In the genomic region with DNA sequence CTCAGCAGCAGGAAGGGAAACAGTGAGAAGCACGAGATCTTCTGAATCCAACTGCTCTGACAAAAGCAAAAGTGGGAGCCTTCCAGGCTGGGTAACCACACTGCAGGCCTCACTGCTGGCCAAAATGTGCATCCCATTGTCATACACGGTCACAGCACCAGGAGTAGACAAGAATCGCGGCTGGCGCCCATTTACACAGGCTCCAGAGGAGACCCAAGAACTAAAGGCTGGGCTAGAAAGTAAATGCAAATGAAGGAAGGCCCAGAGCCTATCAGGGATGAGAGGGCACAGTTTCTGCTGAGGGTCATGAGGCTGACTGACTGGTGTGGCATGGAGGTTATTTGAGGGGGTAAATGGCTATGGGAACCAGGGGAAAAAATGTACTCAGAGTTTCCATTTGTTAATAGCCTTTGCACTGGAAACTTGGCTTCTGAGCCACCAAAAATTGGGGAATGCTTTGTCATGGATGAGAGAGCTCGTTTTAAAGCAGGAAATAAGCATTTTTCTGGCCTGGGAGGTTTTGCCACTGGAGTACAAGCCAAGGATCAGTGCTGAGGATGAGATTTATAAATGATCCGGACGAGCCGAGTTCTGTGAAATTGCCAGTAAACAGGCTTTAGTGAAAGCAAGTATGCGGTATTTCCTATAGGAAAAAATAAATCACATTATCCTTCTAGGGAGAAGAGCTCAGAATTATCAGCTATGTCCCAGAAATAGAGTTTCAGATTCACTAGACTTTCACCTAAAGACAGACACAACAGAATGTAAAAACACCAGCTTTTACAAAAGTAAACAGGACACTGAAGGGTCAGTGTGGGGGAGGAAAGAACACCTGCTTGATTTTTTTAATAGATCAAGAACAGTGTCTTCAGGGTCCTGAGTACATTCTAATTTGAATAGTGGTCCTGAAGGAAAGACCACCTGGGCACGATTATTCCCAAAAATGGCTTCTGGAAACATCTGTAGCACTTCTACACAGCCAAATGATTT, we compare ENCODE assay signal across 10 cellular contexts.
DNase-seq lines count a peak whose midpoint lies in the region; ATAC-seq and TF ChIP-seq lines count a peak whose summit lies in the region.
"Had no signal": no experiment of that assay in that cellular context is flagged by ENCODE, and none has a peak within 500 bp of the region (broad histone marks: within the 10 kb centered on the region; RNA-seq: fewer than 3 reads in every experiment).

No MANE protein-coding gene starts in this region.

- no peak for TF ChIP-seq CTCF in Caco-2 (IDR thresholded peaks at IDR 0.05; ENCODE audit: insufficient read depth in 1 of 2, low read depth in 1 of 2, low read length in 1 of 2, severe bottlenecking in 1 of 2, unreplicated experiment in 1 of 2)
- no peak for TF ChIP-seq CTCF in gastroesophageal sphincter (IDR thresholded peaks at IDR 0.05)
- TF ChIP-seq CTCF in psoas muscle (IDR thresholded peaks at IDR 0.05), result no peak

- peak; percentile 50 for ATAC-seq in gastroesophageal sphincter
- ATAC-seq in psoas muscle, result no peak
- ATAC-seq: Right ventricle myocardium inferior had no signal

- H3K4me3 Mint-ChIP-seq in Caco-2 (ENCODE audit: unreplicated experiment), result no peak overlapping the region
- H3K4me3 Mint-ChIP-seq in activated CD4-positive, alpha-beta memory T cell treated with anti-CD3 and anti-CD28 coated beads for 36 hours, result no peak overlapping the region

- H3K4me1 ChIP-seq in Caco-2, result no peaks in the 10 kb centered on the region
- H3K4me1 ChIP-seq in gastroesophageal sphincter, result peaks cover 0 to 23% (median 0%) of the 10 kb centered on the region in 3 donors
- no peaks in the 10 kb centered on the region for H3K4me1 ChIP-seq in psoas muscle

- H3K4me1 Mint-ChIP-seq in Caco-2 (ENCODE audit: low read depth, unreplicated experiment), result no peaks in the 10 kb centered on the region
- peaks cover 11% of the 10 kb centered on the region for H3K4me1 Mint-ChIP-seq in activated CD4-positive, alpha-beta memory T cell treated with anti-CD3 and anti-CD28 coated beads for 36 hours (ENCODE audit: low read depth)

- DNase-seq in Caco-2 (no peak), psoas muscle (no peak), kidney tubule cell (ENCODE audit: low spot score) (no peak), SHP77 (lab: John Stamatoyannopoulos, UW) (no peak), activated gamma-delta T cell (lab: John Stamatoyannopoulos, UW) (no peak), C1 segment of cervical spinal cord (lab: John Stamatoyannopoulos, UW) (no peak)
- DNase-seq in activated CD4-positive, alpha-beta memory T cell treated with anti-CD3 and anti-CD28 coated beads for 36 hours, result no peak
- DNase-seq: NCI-H2029 treated with DMSO at 0.1 percent for 48 hours had no signal

- TF ChIP-seq POLR2A in gastroesophageal sphincter (IDR thresholded peaks at IDR 0.05), result no peak

- intact Hi-C loops in Caco-2 (cut with micrococcal nuclease; ENCODE audit: unreplicated experiment) (no loop called here), psoas muscle (cut with DNase I) (no loop called here)
- intact Hi-C loops in activated CD4-positive, alpha-beta memory T cell treated with anti-CD3 and anti-CD28 coated beads for 36 hours (cut with micrococcal nuclease), result no loop called here

- H3K4me3 ChIP-seq in Caco-2 (ENCODE audit: low read depth, low read length), result no peak overlapping the region
- H3K4me3 ChIP-seq in gastroesophageal sphincter, result no peak overlapping the region
- H3K4me3 ChIP-seq in psoas muscle, result no peak overlapping the region

- H3K9me3 Mint-ChIP-seq in Caco-2 (ENCODE audit: unreplicated experiment), result no peaks in the 10 kb centered on the region
- no peaks in the 10 kb centered on the region for H3K9me3 Mint-ChIP-seq in activated CD4-positive, alpha-beta memory T cell treated with anti-CD3 and anti-CD28 coated beads for 36 hours

- TF ChIP-seq EP300 in gastroesophageal sphincter (IDR thresholded peaks at IDR 0.05), result no peak

- peaks cover 71% of the 10 kb centered on the region for H3K36me3 Mint-ChIP-seq in Caco-2 (ENCODE audit: insufficient read depth, unreplicated experiment)
- H3K36me3 Mint-ChIP-seq in activated CD4-positive, alpha-beta memory T cell treated with anti-CD3 and anti-CD28 coated beads for 36 hours, result peaks cover 65% of the 10 kb centered on the region

- H3K36me3 ChIP-seq in Caco-2 (ENCODE audit: control insufficient read depth, insufficient read depth, low read length) (no peaks in the 10 kb centered on the region; the same call in none of the 2 replicates), gastroesophageal sphincter (peaks cover 0 to 96% of the 10 kb centered on the region in 2 donors), psoas muscle (ENCODE audit: insufficient read depth in 1 of 2, low read depth in 1 of 2) (peaks cover 15 to 96% of the 10 kb centered on the region in 2 donors)

- POLR2A ChIA-PET in Caco-2 (lab: Charles Lee), result no interaction called here
- POLR2A ChIA-PET in activated CD4-positive, alpha-beta memory T cell treated with anti-CD3 and anti-CD28 coated beads for 36 hours (lab: Charles Lee), result no interaction called here

- H3K27me3 Mint-ChIP-seq in Caco-2 (ENCODE audit: insufficient read depth, unreplicated experiment), result no peaks in the 10 kb centered on the region
- no peaks in the 10 kb centered on the region for H3K27me3 Mint-ChIP-seq in activated CD4-positive, alpha-beta memory T cell treated with anti-CD3 and anti-CD28 coated beads for 36 hours

- H3K27ac Mint-ChIP-seq in Caco-2 (ENCODE audit: unreplicated experiment), result peak overlapping the region; percentile 28
- H3K27ac Mint-ChIP-seq in activated CD4-positive, alpha-beta memory T cell treated with anti-CD3 and anti-CD28 coated beads for 36 hours, result peak overlapping the region; percentile 68

- no TSS peak for BruUV-seq in Caco-2 (replicated peaks; lab: Mats Ljungman, UMichigan)

- H3K27ac ChIP-seq in gastroesophageal sphincter (peak overlapping the region; percentile 15 to 62 (median 47)), psoas muscle (peak overlapping the region; percentile 12)

- WGBS in gastroesophageal sphincter (ENCODE audit: low coverage in 1 of 2), 2 donors, result 16 to 24% methylated on average over 6 to 7 of the region's 11 CpGs
- 64 to 74% (median 66%) methylated on average over 11 of the region's 11 CpGs for WGBS in psoas muscle, 3 donors

- H3K9me3 ChIP-seq in Caco-2 (no peaks in the 10 kb centered on the region), gastroesophageal sphincter (no peaks in the 10 kb centered on the region), psoas muscle (no peaks in the 10 kb centered on the region)

- CTCF ChIA-PET in Caco-2 (lab: Charles Lee), result no interaction called here
- CTCF ChIA-PET in activated CD4-positive, alpha-beta memory T cell treated with anti-CD3 and anti-CD28 coated beads for 36 hours (lab: Charles Lee), result interaction anchor here (1.4 to 9.4 kb wide), 2 partner anchors 72 to 87 kb away, joined by 4 to 71 read pairs; no protein-coding TSS in a partner anchor

- no peaks in the 10 kb centered on the region for H3K27me3 ChIP-seq in Caco-2 (replicated peaks; ENCODE audit: control insufficient read depth, insufficient read depth, low read length)
- no peaks in the 10 kb centered on the region for H3K27me3 ChIP-seq in gastroesophageal sphincter
- H3K27me3 ChIP-seq in psoas muscle (ENCODE audit: insufficient read depth in 3 of 3, low read length in 2 of 3), result no peaks in the 10 kb centered on the region
